Comparison of ENCODE assay signal across 1 cellular context in the genomic region with DNA sequence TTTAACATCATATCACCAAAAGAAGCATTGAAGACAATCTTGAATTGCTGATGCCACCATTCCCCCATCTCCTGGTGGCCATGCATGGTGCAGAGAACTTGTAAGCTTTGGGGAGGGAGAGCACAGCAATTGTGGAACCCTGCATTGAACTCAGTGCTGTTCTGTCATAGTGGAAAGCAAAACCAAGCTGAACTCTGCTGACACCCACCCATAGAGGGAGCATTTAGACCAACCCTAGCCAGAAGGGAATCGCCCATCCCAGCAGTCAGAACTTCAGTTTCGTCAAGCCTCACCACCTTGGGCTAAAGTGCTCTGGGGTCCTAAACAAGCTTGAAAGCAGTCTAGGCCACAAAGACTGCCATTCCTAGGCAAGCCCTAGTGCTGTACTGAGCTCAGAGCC.
TF ChIP-seq lines count a peak whose summit lies in the region.

No MANE protein-coding gene starts in this region.

TF ChIP-seq in A549, 52 proteins besides CTCF, POLR2A, EP300 and RAD21 (continued from another document):
- TF ChIP-seq, protein P1, sequence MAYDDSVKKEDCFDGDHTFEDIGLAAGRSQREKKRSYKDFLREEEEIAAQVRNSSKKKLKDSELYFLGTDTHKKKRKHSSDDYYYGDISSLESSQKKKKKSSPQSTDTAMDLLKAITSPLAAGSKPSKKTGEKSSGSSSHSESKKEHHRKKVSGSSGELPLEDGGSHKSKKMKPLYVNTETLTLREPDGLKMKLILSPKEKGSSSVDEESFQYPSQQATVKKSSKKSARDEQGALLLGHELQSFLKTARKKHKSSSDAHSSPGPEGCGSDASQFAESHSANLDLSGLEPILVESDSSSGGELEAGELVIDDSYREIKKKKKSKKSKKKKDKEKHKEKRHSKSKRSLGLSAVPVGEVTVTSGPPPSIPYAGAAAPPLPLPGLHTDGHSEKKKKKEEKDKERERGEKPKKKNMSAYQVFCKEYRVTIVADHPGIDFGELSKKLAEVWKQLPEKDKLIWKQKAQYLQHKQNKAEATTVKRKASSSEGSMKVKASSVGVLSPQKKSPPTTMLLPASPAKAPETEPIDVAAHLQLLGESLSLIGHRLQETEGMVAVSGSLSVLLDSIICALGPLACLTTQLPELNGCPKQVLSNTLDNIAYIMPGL (CRISPR knock-in tag; IDR thresholded peaks at IDR 0.05; ENCODE audit: borderline replicate concordance): no peak
- no peak for TF ChIP-seq MAZ (IDR thresholded peaks at IDR 0.05; ENCODE audit: borderline replicate concordance, low read depth, low read length)
